In the genomic region with DNA sequence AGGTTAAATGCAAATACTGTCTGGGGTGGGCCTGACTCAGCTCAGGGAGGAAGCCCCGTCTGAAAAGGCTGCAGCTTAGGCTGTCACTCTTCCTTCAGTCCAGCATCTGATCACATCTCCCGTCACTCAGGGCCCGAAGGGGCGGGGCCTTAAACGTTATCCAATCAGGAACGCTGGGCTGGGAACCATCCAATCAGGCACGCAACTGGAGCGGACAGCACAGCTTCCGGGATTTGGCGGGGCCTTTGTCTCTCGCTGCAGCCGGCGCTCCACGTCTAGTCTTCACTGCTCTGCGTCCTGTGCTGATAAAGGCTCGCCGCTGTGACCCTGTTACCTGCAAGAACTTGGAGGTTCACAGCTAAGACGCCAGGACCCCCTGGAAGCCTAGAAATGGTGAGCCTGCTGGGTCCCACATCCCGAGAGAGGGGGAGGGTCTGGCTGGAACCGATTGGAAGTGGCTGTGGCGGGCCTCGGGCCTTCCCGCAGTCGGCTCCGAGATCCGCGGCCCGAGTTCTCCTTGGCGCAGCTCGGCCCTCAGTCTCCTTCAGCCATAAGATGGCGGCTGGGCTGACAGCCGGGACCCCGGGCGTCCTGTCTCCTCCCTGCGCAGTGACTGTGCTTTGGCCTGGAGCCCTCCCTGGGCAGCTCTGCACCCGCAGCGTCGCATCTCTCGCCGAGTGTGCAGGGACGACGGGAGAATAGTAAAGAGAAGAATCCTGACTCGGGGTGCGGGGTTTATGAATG, we compare ENCODE assay signal across 8 cellular contexts. TPM values are rescaled to one million over a fixed set of nuclear protein-coding genes. Genes with fewer than 3 reads are reported as not detected.
DNase-seq lines count a peak whose midpoint lies in the region; ATAC-seq and TF ChIP-seq lines count a peak whose summit lies in the region.

A gene (plus strand): TSS at position 248 of the 744 bp plus-strand sequence. CDS start 143 bp downstream, at position 391.

- no peaks in the 10 kb centered on the region for H3K9me2 ChIP-seq in PC-9 (ENCODE audit: insufficient read depth)

- H3K27me3 ChIP-seq in PC-9 (ENCODE audit: insufficient read depth, low read depth) (no peaks in the 10 kb centered on the region), mucosa of rectum (ENCODE audit: control insufficient read depth in 2 of 2, insufficient read depth in 2 of 2, low read length in 2 of 2) (no peaks in the 10 kb centered on the region)

- CTCF ChIA-PET in PC-9 (lab: Charles Lee) = no interaction called here

- H3K27ac Mint-ChIP-seq in activated T-cell treated with anti-CD3 and anti-CD28 coated beads, Interleukin-2, amount 50 U/mL, for 24 hours = peak within 1 kb of the TSS; percentile 95

- TSS peak; percentile 45 for BruUV-seq in PC-9 (replicated peaks; lab: Mats Ljungman, UMichigan)

- no peaks in the 10 kb centered on the region for H3K27me3 Mint-ChIP-seq in activated T-cell treated with anti-CD3 and anti-CD28 coated beads, Interleukin-2, amount 50 U/mL, for 24 hours

- H4K20me1 ChIP-seq in PC-9 (ENCODE audit: insufficient read depth) = no peaks in the 10 kb centered on the region

- peak within 1 kb of the TSS; percentile 86 for H2AFZ ChIP-seq in PC-9

- H3K4me1 ChIP-seq in PC-9 (replicated peaks; ENCODE audit: insufficient read depth) = peaks cover 12% of the 10 kb centered on the region
- peaks cover 8 to 9% of the 10 kb centered on the region in 2 donors for H3K4me1 ChIP-seq in mucosa of rectum (ENCODE audit: control insufficient read depth in 2 of 2, insufficient read depth in 2 of 2, low read length in 2 of 2)

- H3K9me3 ChIP-seq in PC-9 (ENCODE audit: insufficient read depth, low read depth) (no peaks in the 10 kb centered on the region), mucosa of rectum (ENCODE audit: control insufficient read depth in 2 of 2, low read length in 2 of 2) (no peaks in the 10 kb centered on the region)

- peaks cover 40% of the 10 kb centered on the region for H3K4me1 Mint-ChIP-seq in activated T-cell treated with anti-CD3 and anti-CD28 coated beads, Interleukin-2, amount 50 U/mL, for 24 hours (ENCODE audit: low read depth)

- H3K9ac ChIP-seq in mucosa of rectum (ENCODE audit: low read depth in 1 of 2, low read length in 2 of 2) = peak within 1 kb of the TSS; percentile 91 to 92

- peak within 1 kb of the TSS; percentile 91 for H3K4me2 ChIP-seq in PC-9

- peak within 1 kb of the TSS; percentile 96 for H3K4me3 Mint-ChIP-seq in activated T-cell treated with anti-CD3 and anti-CD28 coated beads, Interleukin-2, amount 50 U/mL, for 24 hours

- ATAC-seq in GM21619 (IDR thresholded peaks at IDR 0.05; ENCODE audit: unreplicated experiment) = peak; percentile 99

- H3K4me3 ChIP-seq in Jurkat, Clone E6-1 (ENCODE audit: low read length) = peak within 1 kb of the TSS; percentile 90
- H3K4me3 ChIP-seq in PC-9 (peak within 1 kb of the TSS; percentile 82), mucosa of rectum (ENCODE audit: low read length in 2 of 2) (peak within 1 kb of the TSS; percentile 92 to 99)

- peaks cover 52% of the 10 kb centered on the region for H3K36me3 Mint-ChIP-seq in activated T-cell treated with anti-CD3 and anti-CD28 coated beads, Interleukin-2, amount 50 U/mL, for 24 hours (ENCODE audit: low read depth)

- peaks cover 48% of the 10 kb centered on the region for H3K79me2 ChIP-seq in PC-9 (ENCODE audit: low read depth)

- no peaks in the 10 kb centered on the region for H3F3A ChIP-seq in PC-9 (ENCODE audit: insufficient read depth, low read depth)

- intact Hi-C loops in PC-9 (cut with micrococcal nuclease; ENCODE audit: unreplicated experiment) = no loop called here

- peak within 1 kb of the TSS; percentile 53 for H3K27ac ChIP-seq in PC-9
- H3K27ac ChIP-seq in mucosa of rectum (ENCODE audit: low read depth in 2 of 2, low read length in 2 of 2) = peak within 1 kb of the TSS; percentile 86 to 88

- TF ChIP-seq POLR2A in erythroblast (IDR thresholded peaks at IDR 0.05; ENCODE audit: low read length) = peak; percentile 95

- no peak for TF ChIP-seq CTCF in PC-9 (conservative IDR thresholded peaks at IDR 0.05)

- POLR2A ChIA-PET in PC-9 (lab: Charles Lee; ENCODE audit: unreplicated experiment) = no interaction called here

- DNase-seq in DMS153 (lab: John Stamatoyannopoulos, UW) (peak; percentile 95), PC-9 (peak; percentile 93 to 96), erythroblast (lab: John Stamatoyannopoulos, UW) (peak; percentile 98)
- DNase-seq in Jurkat, Clone E6-1 (ENCODE audit: low read depth, low spot score) = peak; percentile 98
- DNase-seq in activated T-cell treated with anti-CD3 and anti-CD28 coated beads, Interleukin-2, amount 50 U/mL, for 24 hours = peak; percentile 96
- peak; percentile 97 for DNase-seq in stimulated activated CD8-positive, alpha-beta memory T cell treated with anti-CD3 and anti-CD28 coated beads, Interleukin-4, amount 100 ng/mL, for 48 hours

- no peaks in the 10 kb centered on the region for H3K9me3 Mint-ChIP-seq in activated T-cell treated with anti-CD3 and anti-CD28 coated beads, Interleukin-2, amount 50 U/mL, for 24 hours

- H3K36me3 ChIP-seq in PC-9 (ENCODE audit: low read depth) (no peaks in the 10 kb centered on the region; the same call in 1 of the 2 replicates), mucosa of rectum (ENCODE audit: control insufficient read depth in 2 of 2, insufficient read depth in 2 of 2, low read length in 2 of 2) (no peaks in the 10 kb centered on the region)

RNA-seq across cellular contexts. Expression of the gene that starts here (rescaled TPM):
- polyA plus RNA-seq in Jurkat, Clone E6-1 (2012; ENCODE audit: insufficient read depth, insufficient read length) = 11.6 TPM
- total RNA-seq in PC-9 (2021) = 4.1 and 4.4 TPM in 2 replicates

Comparison
In these comparisons a context has a peak if more than half of its experiments do, and no peak if none do; other contexts are left out.
1. Peak in every context shown above with its lines: DNase-seq, ATAC-seq, H3K4me3 ChIP-seq and H3K27ac ChIP-seq.